In the genomic region with DNA sequence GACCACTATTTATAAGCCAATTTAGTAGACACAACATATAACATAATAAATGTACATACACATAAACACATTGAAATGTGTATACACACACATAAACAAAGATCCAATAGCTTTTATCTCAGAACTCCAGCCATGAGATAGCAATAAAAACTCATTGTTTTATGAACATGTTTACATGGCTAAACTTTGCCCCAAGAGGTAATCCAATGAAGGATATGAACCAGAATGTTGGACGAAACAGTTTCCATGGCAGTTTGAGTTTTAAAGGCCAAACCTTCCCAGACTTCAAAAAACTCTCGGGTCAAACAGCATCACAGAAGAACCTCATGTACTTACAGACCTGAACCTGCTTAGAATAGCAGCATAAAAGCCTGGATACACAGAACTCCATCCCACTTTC, we compare ENCODE assay signal across 29 cellular contexts.
"Had no signal": no experiment of that assay in that cellular context is flagged by ENCODE, and none has a peak within 500 bp of the region (broad histone marks: within the 10 kb centered on the region; RNA-seq: fewer than 3 reads in every experiment).

No MANE protein-coding gene starts in this region.

- H3K27ac Mint-ChIP-seq: dendritic cell treated with granulocyte-macrophage colony-stimulating factor and Interleukin-4, amounts not matched to agents 40 ng/mL and 50 ng/mL, for 4 days; endodermal cell; immature natural killer cell; mesothelial cell of epicardium; naive thymus-derived CD8-positive, alpha-beta T cell; nephron progenitor cell; stimulated activated naive B cell treated with anti-CD40 and anti-IgM and Interleukin-4, amounts not matched to agents 10 μg/mL and 1 μg/mL and 100 μg/mL, for 72 hours; stimulated activated naive CD8-positive, alpha-beta T cell treated with anti-CD3 and anti-CD28 coated beads, Interleukin-15, Interleukin-2, amounts not matched to agents 100 ng/mL and 50 ng/mL, for 24 hours had no signal

- H3K36me3 Mint-ChIP-seq: stimulated activated naive B cell treated with anti-CD40 and anti-IgM and Interleukin-4, amounts not matched to agents 10 μg/mL and 1 μg/mL and 100 μg/mL, for 72 hours had no signal

- DNase-seq: colonic mucosa; effector CD8-positive, alpha-beta T cell; endodermal cell; esophagus squamous epithelium; foreskin melanocyte; glutamatergic neuron; heart right ventricle; hippocampal formation; immature natural killer cell; islet precursor cell; mesenchymal stem cell; naive thymus-derived CD8-positive, alpha-beta T cell; nephron progenitor cell; nucleus accumbens; right cardiac atrium; small intestine; stimulated activated CD4-positive, alpha-beta T cell treated with anti-CD3 and anti-CD28 coated beads, Interleukin-15, amount 100 ng/mL, for 24 hours; stimulated activated CD4-positive, alpha-beta T cell treated with anti-CD3 and anti-CD28 coated beads, Interleukin-2, amount 100 ng/mL, for 48 hours; stimulated activated naive B cell treated with anti-CD40 and anti-IgM and Interleukin-4, amounts not matched to agents 10 μg/mL and 1 μg/mL and 100 μg/mL, for 72 hours; upper lobe of right lung; uterus had no signal

- H3K27me3 ChIP-seq: colonic mucosa, esophagus squamous epithelium, heart right ventricle, tibial nerve, upper lobe of right lung, uterus had no signal

- ATAC-seq: heart right ventricle; left lobe of liver; naive thymus-derived CD8-positive, alpha-beta T cell; right cardiac atrium; stimulated activated naive B cell treated with anti-CD40 and anti-IgM and Interleukin-4, amounts not matched to agents 10 μg/mL and 1 μg/mL and 100 μg/mL, for 72 hours; upper lobe of right lung had no signal

- H3K4me3 Mint-ChIP-seq: dendritic cell treated with granulocyte-macrophage colony-stimulating factor and Interleukin-4, amounts not matched to agents 40 ng/mL and 50 ng/mL, for 4 days; endodermal cell; immature natural killer cell; mesothelial cell of epicardium; naive thymus-derived CD8-positive, alpha-beta T cell; nephron progenitor cell; stimulated activated naive B cell treated with anti-CD40 and anti-IgM and Interleukin-4, amounts not matched to agents 10 μg/mL and 1 μg/mL and 100 μg/mL, for 72 hours; stimulated activated naive CD8-positive, alpha-beta T cell treated with anti-CD3 and anti-CD28 coated beads, Interleukin-15, Interleukin-2, amounts not matched to agents 100 ng/mL and 50 ng/mL, for 24 hours had no signal

- H3K27me3 Mint-ChIP-seq: dendritic cell treated with granulocyte-macrophage colony-stimulating factor and Interleukin-4, amounts not matched to agents 40 ng/mL and 50 ng/mL, for 4 days; naive thymus-derived CD8-positive, alpha-beta T cell; stimulated activated naive B cell treated with anti-CD40 and anti-IgM and Interleukin-4, amounts not matched to agents 10 μg/mL and 1 μg/mL and 100 μg/mL, for 72 hours; stimulated activated naive CD8-positive, alpha-beta T cell treated with anti-CD3 and anti-CD28 coated beads, Interleukin-15, Interleukin-2, amounts not matched to agents 100 ng/mL and 50 ng/mL, for 24 hours had no signal

- FAIRE-seq: endothelial cell of umbilical vein had no signal

- H3K4me1 Mint-ChIP-seq: endodermal cell; immature natural killer cell; nephron progenitor cell; stimulated activated naive B cell treated with anti-CD40 and anti-IgM and Interleukin-4, amounts not matched to agents 10 μg/mL and 1 μg/mL and 100 μg/mL, for 72 hours had no signal

- H3K36me3 ChIP-seq: colonic mucosa, esophagus squamous epithelium, heart right ventricle, prostate gland, thoracic aorta, tibial nerve, upper lobe of right lung, uterus had no signal

- H3K4me1 ChIP-seq: colonic mucosa, prostate gland, upper lobe of right lung, uterus had no signal

- H3K27ac ChIP-seq: colonic mucosa, heart right ventricle, prostate gland, tibial nerve, upper lobe of right lung, uterus had no signal

- H3K9me3 ChIP-seq: colonic mucosa, esophagus squamous epithelium, prostate gland had no signal

- H3K4me3 ChIP-seq: colonic mucosa, esophagus squamous epithelium, heart right ventricle, prostate gland, thoracic aorta, tibial nerve, upper lobe of right lung, uterus had no signal
